13 cellular contexts compared by ENCODE assay signal in the genomic region with DNA sequence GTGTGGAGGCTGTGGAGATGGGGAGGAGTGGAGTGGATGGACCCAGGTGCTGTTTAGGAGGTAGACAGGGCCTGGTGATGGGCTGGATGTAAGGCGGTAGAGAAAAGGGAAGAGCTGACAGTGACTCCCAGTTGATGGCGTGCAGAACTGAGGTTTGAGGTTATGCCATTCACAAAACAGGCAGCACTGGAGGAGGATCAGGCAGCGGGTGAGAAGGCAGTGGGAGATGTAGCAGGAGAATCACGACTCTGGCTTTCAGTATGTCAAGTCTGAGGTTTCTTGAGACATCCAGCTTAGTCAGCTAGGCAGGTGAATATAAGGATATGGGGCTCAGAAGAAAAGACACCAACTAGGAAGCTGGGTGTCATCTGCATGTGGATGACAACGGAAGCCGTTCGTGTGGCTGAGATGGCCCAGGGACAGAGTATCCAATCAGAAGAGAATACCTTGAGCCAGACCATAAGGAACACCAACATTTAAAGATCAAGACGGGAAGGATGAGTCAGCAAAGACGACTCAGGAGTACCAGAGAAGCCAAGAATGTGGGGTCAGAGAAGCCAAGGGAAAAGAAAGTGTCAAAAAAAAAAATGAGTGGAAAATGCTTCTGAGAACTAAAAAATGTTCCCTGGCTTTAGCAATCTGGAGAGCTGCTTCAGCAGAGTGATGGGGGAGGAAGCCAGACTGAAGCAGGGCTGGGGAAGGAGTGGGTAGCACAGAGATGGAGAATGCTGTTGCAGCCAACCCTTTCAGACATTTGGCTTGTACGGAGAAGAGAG. TPM values are rescaled to one million over a fixed set of nuclear protein-coding genes. Genes with fewer than 3 reads are reported as not detected.
A peak's percentile ranks its signal among the peaks of the same experiment; 100 is the strongest.
DNase-seq lines count a peak whose midpoint lies in the region; ATAC-seq, FAIRE-seq and TF ChIP-seq lines count a peak whose summit lies in the region.
"Had no signal": no experiment of that assay in that cellular context is flagged by ENCODE, and none has a peak within 500 bp of the region (broad histone marks: within the 10 kb centered on the region; RNA-seq: fewer than 3 reads in every experiment).

No MANE protein-coding gene starts in this region.

- POLR2A ChIA-PET in HepG2 (lab: Yijun Ruan, JAX), result no interaction called here

- H3K4me1 ChIP-seq in liver (ENCODE audit: control insufficient read depth in 4 of 4, insufficient read depth in 4 of 4, low read length in 3 of 4) (no peaks in the 10 kb centered on the region), HepG2 (ENCODE audit: insufficient read depth, low read length) (no peaks in the 10 kb centered on the region)

- H3K9me3 ChIP-seq in liver (ENCODE audit: control insufficient read depth in 4 of 4, low read length in 3 of 4), result no peaks in the 10 kb centered on the region
- H3K9me3 ChIP-seq in HepG2 (ENCODE audit: low read length), result no peaks in the 10 kb centered on the region

- no peaks in the 10 kb centered on the region for H4K20me1 ChIP-seq in HepG2 (ENCODE audit: insufficient read depth, low read length)

- in situ Hi-C loops in HepG2 (cut with HindIII; ENCODE audit: extremely low pct_ligation_motif_present, low pct_unique_long_range_greater_than_20kb), result no loop called here

- no peak for TF ChIP-seq RAD21 in liver (IDR thresholded peaks at IDR 0.05)
- TF ChIP-seq RAD21 in HepG2 (CRISPR knock-in tag; IDR thresholded peaks at IDR 0.05), result no peak

- H3K4me2 ChIP-seq in HepG2 (ENCODE audit: low read depth, low read length), result no peak overlapping the region

- 70% methylated on average over 10 of the region's 10 CpGs for WGBS in liver
- WGBS in HepG2 (ENCODE audit: low lambda C conversion rate), result 29% methylated on average over 10 of the region's 10 CpGs

- TF ChIP-seq CTCF in liver (IDR thresholded peaks at IDR 0.05; ENCODE audit: low read depth, low read length, missing input control), result no peak
- no peak for TF ChIP-seq CTCF in HepG2 (CRISPR knock-in tag; IDR thresholded peaks at IDR 0.05)
- no peak for TF ChIP-seq CTCF in bronchial epithelial cell (IDR thresholded peaks at IDR 0.05; ENCODE audit: insufficient read depth, low read length, severe bottlenecking)

- no peak for ATAC-seq in HepG2

- H3K9ac ChIP-seq in liver (ENCODE audit: low read depth in 1 of 2, low read length in 2 of 2), result no peak overlapping the region
- no peak overlapping the region for H3K9ac ChIP-seq in HepG2 (ENCODE audit: insufficient read depth, low read depth, low read length)

- no peak overlapping the region for H3K4me3 ChIP-seq in liver (ENCODE audit: low read depth in 1 of 3, low read length in 3 of 3)
- H3K4me3 ChIP-seq in HepG2 (replicated peaks in 1 of 3; ENCODE audit: insufficient read depth in 1 of 3, low read depth in 2 of 3, low read length in 3 of 3), result no peak overlapping the region
- H3K4me3 ChIP-seq in bronchial epithelial cell (ENCODE audit: low read depth, low read length), result no peak overlapping the region
- H3K4me3 ChIP-seq in H7 (ENCODE audit: insufficient read depth, low read depth, low read length), result no peak overlapping the region

- H3K79me2 ChIP-seq in HepG2 (ENCODE audit: insufficient read depth, low read length), result no peaks in the 10 kb centered on the region

- TF ChIP-seq POLR2A in HepG2 (IDR thresholded peaks at IDR 0.05; ENCODE audit: insufficient read depth in 1 of 2, low read depth in 2 of 2, low read length in 2 of 2), result no peak

- DNase-seq in HepG2 (ENCODE audit: low spot score) (no peak), bronchial epithelial cell (ENCODE audit: low read depth) (peak; percentile 14), kidney tubule cell (ENCODE audit: low spot score) (peak; percentile 64), dermis blood vessel endothelial cell (no peak), GOT3 (lab: John Stamatoyannopoulos, UW) (no peak), H7 (no peak), NCI-H69 (lab: John Stamatoyannopoulos, UW) (no peak)
- DNase-seq: activated naive CD4-positive, alpha-beta T cell treated with anti-CD3 and anti-CD28 coated beads, Interleukin-2, amount 50 U/mL, for 16 hours; midbrain; NCI-H2029 treated with DMSO at 0.1 percent for 48 hours; substantia nigra had no signal

- no peaks in the 10 kb centered on the region for H3K27me3 ChIP-seq in liver (ENCODE audit: control insufficient read depth in 4 of 4, insufficient read depth in 4 of 4, low read length in 3 of 4)
- peaks cover 0 to 17% of the 10 kb centered on the region in 2 experiments; a peak in 4 of 5 replicates for H3K27me3 ChIP-seq in HepG2 (ENCODE audit: control insufficient read depth in 1 of 2, insufficient read depth in 2 of 2, low read length in 2 of 2)
- peaks cover 6% of the 10 kb centered on the region for H3K27me3 ChIP-seq in bronchial epithelial cell (ENCODE audit: control insufficient read depth, insufficient read depth, low read length)
- no peaks in the 10 kb centered on the region for H3K27me3 ChIP-seq in H7 (ENCODE audit: control insufficient read depth, insufficient read depth, low read length)

- TF ChIP-seq EP300 in HepG2 (IDR thresholded peaks at IDR 0.05; ENCODE audit: low read depth in 2 of 2, low read length in 2 of 2) (no peak), HepG2 (CRISPR knock-in tag; IDR thresholded peaks at IDR 0.05; ENCODE audit: borderline replicate concordance) (no peak)

- H3K27ac ChIP-seq in liver (ENCODE audit: low read depth in 1 of 2, low read length in 2 of 2) (no peak overlapping the region), HepG2 (ENCODE audit: extremely low read length, insufficient read depth, low read length) (no peak overlapping the region)

- H3K36me3 ChIP-seq in liver (ENCODE audit: control insufficient read depth in 4 of 4, insufficient read depth in 3 of 4, low read depth in 1 of 4, low read length in 3 of 4), result no peaks in the 10 kb centered on the region
- H3K36me3 ChIP-seq in HepG2 (replicated peaks in 1 of 2; ENCODE audit: control insufficient read depth in 1 of 2, insufficient read depth in 2 of 2, low read length in 2 of 2), result no peaks in the 10 kb centered on the region
- no peaks in the 10 kb centered on the region for H3K36me3 ChIP-seq in bronchial epithelial cell (ENCODE audit: control insufficient read depth, insufficient read depth, low read length)
- no peaks in the 10 kb centered on the region for H3K36me3 ChIP-seq in H7 (replicated peaks; ENCODE audit: control insufficient read depth, insufficient read depth, low read length)

- no TSS peak for BruUV-seq in HepG2 (replicated peaks; lab: Mats Ljungman, UMichigan)

- FAIRE-seq in HepG2 (lab: Jason Lieb, UNC), result no peak
- peak; percentile 52 for FAIRE-seq in bronchial epithelial cell (lab: Jason Lieb, UNC)

- intact Hi-C loops in HepG2 (cut with micrococcal nuclease; ENCODE audit: unreplicated experiment), result no loop called here

- H2AFZ ChIP-seq in HepG2 (ENCODE audit: low read length), result no peak overlapping the region

- CTCF ChIA-PET in HepG2 (lab: Yijun Ruan, JAX; ENCODE audit: low intra/inter-chr PET ratio, low total read pairs), result no interaction called here

TF ChIP-seq in liver, 16 proteins besides CTCF, POLR2A, EP300 and RAD21:
- TF ChIP-seq JUND (IDR thresholded peaks at IDR 0.05) (no peak), NR2F2 (IDR thresholded peaks at IDR 0.05) (peak; percentile 42)

TF ChIP-seq in HepG2, 621 proteins besides CTCF, POLR2A, EP300 and RAD21:
- TF ChIP-seq ZNF572 (CRISPR knock-in tag; IDR thresholded peaks at IDR 0.05) (no peak), MAFK (conservative IDR thresholded peaks at IDR 0.05 in 1 of 2, IDR thresholded peaks at IDR 0.05 in 1 of 2; ENCODE audit: low read length in 2 of 2) (0 out of 4 replicates have a peak, but pooled peaks of 1 of the 2 experiments have one; percentile 2)

RNA-seq across cellular contexts. Expression of gene LRRN2, which starts 15.2 kb away (rescaled TPM):
- total RNA-seq in liver (1 to 10 TPM in 1 of 2 donors, under 1 TPM in 1; 0.42 to 2.8 TPM), HepG2 (2016; rRNA removed; fragmentation: Illumina TruSeq; extraction: Trizol) (not detected in 2 replicates), bronchial epithelial cell (not detected in 2 replicates), dermis blood vessel endothelial cell (0.05 and 0.17 TPM in 2 replicates)
- polyA plus RNA-seq in liver (under 1 TPM; 0.13 to 0.14 TPM), HepG2 (2011; rRNA removed) (not detected in 2 replicates)
- not detected in 2 replicates for total RNA-seq in HepG2 (2016; cell fraction: cytosol; rRNA removed; fragmentation: Illumina TruSeq; extraction: Trizol; ENCODE audit: low read depth)
- total RNA-seq in HepG2 (2016; cell fraction: insoluble cytoplasmic fraction; rRNA removed; fragmentation: Illumina TruSeq; extraction: Trizol), result not detected in 2 replicates
- not detected in 2 replicates for total RNA-seq in HepG2 (2016; cell fraction: membrane; rRNA removed; fragmentation: Illumina TruSeq; extraction: Trizol)
- total RNA-seq in HepG2 (2016; cell fraction: nucleus; rRNA removed; fragmentation: Illumina TruSeq; extraction: Trizol), result not detected in 2 replicates
- not detected in 2 replicates for polyA plus RNA-seq in HepG2 (2011; cell fraction: cytosol; rRNA removed)
- polyA plus RNA-seq in HepG2 (2011; cell fraction: nucleus; rRNA removed), result not detected in 2 replicates
- polyA plus RNA-seq in HepG2 (2012), result 0.04 TPM in 1 of 2 replicates, not detected in the other
- not detected in 2 replicates for polyA plus RNA-seq in HepG2 (2016; cell fraction: cytosol; fragmentation: Illumina TruSeq; extraction: Trizol; ENCODE audit: low read depth)
- not detected in 2 replicates for polyA plus RNA-seq in HepG2 (2016; cell fraction: insoluble cytoplasmic fraction; fragmentation: Illumina TruSeq; extraction: Trizol; ENCODE audit: low read depth)
- not detected in 2 replicates for polyA plus RNA-seq in HepG2 (2016; cell fraction: membrane; fragmentation: Illumina TruSeq; extraction: Trizol; ENCODE audit: low read depth)
- polyA plus RNA-seq in HepG2 (2016; cell fraction: nucleus; fragmentation: Illumina TruSeq; extraction: Trizol; ENCODE audit: insufficient read depth, low read depth), result not detected in 2 replicates
- not detected in 2 replicates for polyA minus RNA-seq in HepG2 (2011; rRNA and poly(A)+ RNA removed; ENCODE audit: low replicate concordance)
- polyA minus RNA-seq in HepG2 (2011; cell fraction: cytosol; rRNA and poly(A)+ RNA removed), result not detected in 2 replicates
- not detected in 2 replicates for polyA minus RNA-seq in HepG2 (2011; cell fraction: nucleus; rRNA and poly(A)+ RNA removed)
- total RNA-seq in H7 (2014; rRNA removed; shearing (Covaris generic)), result 10.9 and 20.6 TPM in 2 replicates
- total RNA-seq: pulmonary artery endothelial cell had no signal

Comparison
In these comparisons a context has a peak if more than half of its experiments do, and no peak if none do; other contexts are left out.
1. DNase-seq: peak in bronchial epithelial cell (single experiment) and kidney tubule cell (single experiment); none in HepG2 (single experiment), dermis blood vessel endothelial cell (single experiment), GOT3 (single experiment), H7 (single experiment) and NCI-H69 (single experiment).